Comparison of ENCODE assay signal across 8 cellular contexts in the genomic region with DNA sequence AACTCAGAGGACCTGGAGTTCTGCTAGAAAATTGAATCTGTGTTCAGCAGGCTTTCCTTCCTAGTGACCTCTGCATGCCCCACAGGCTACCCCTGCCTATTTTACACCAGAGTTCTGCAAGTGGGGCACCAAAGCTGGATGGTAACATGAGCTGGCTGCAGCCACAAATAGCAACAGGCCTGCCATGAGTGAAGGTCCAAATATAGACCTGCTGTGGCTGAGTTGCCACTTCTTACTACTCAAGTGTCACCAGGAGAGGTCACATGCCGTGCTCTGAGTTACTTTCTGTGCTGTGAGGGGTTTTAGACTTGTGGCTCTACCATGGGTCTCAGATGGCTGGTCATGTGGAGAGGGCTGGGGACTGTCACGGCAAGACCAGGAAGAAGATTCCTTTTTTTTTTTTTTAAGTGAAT. TPM values are rescaled to one million over a fixed set of nuclear protein-coding genes. Genes with fewer than 3 reads are reported as not detected.
DNase-seq lines count a peak whose midpoint lies in the region; ATAC-seq lines count a peak whose summit lies in the region.

FSD2 (minus strand) TSS at position 76 of the 413 bp plus-strand sequence. CDS start 18,679 bp downstream, outside the sequence.

- no peak within 1 kb of the TSS for H3K27ac Mint-ChIP-seq in activated T-helper 17 cell treated with anti-CD3 and anti-CD28 coated beads, Interleukin-2, amount 50 U/mL, for 72 hours

- ATAC-seq in GM19452 (IDR thresholded peaks at IDR 0.05; ENCODE audit: unreplicated experiment) (peak; percentile 55), HG03280 (IDR thresholded peaks at IDR 0.05; ENCODE audit: unreplicated experiment) (peak; percentile 32)
- no peak for ATAC-seq in activated T-helper 17 cell treated with anti-CD3 and anti-CD28 coated beads, Interleukin-2, amount 50 U/mL, for 72 hours (replicated peaks)

- H3K9me3 Mint-ChIP-seq in activated T-helper 17 cell treated with anti-CD3 and anti-CD28 coated beads, Interleukin-2, amount 50 U/mL, for 72 hours: no peaks in the 10 kb centered on the region

- no peak within 1 kb of the TSS for H3K4me3 Mint-ChIP-seq in activated T-helper 17 cell treated with anti-CD3 and anti-CD28 coated beads, Interleukin-2, amount 50 U/mL, for 72 hours

- peaks cover 14% of the 10 kb centered on the region for H3K4me1 Mint-ChIP-seq in activated T-helper 17 cell treated with anti-CD3 and anti-CD28 coated beads, Interleukin-2, amount 50 U/mL, for 72 hours

- peak; percentile 9 for DNase-seq in DMS79 treated with DMSO at 0.1 percent for 48 hours (lab: John Stamatoyannopoulos, UW)
- DNase-seq in UCSD-AML1 (lab: John Stamatoyannopoulos, UW; ENCODE audit: unreplicated experiment): peak; percentile 53
- DNase-seq in NCI-H1930 (lab: John Stamatoyannopoulos, UW): no peak
- DNase-seq in T-helper 2 cell: no peak
- no peak for DNase-seq in NCI-H2081 treated with DMSO at 0.1 percent for 48 hours (lab: John Stamatoyannopoulos, UW)

- H3K27me3 Mint-ChIP-seq in activated T-helper 17 cell treated with anti-CD3 and anti-CD28 coated beads, Interleukin-2, amount 50 U/mL, for 72 hours: peaks cover 12% of the 10 kb centered on the region

- H3K36me3 Mint-ChIP-seq in activated T-helper 17 cell treated with anti-CD3 and anti-CD28 coated beads, Interleukin-2, amount 50 U/mL, for 72 hours (ENCODE audit: low read depth): peaks cover 8% of the 10 kb centered on the region

RNA-seq across cellular contexts. Expression of gene FSD2, which starts in this region (rescaled TPM):
- not detected for total RNA-seq in activated T-helper 17 cell treated with anti-CD3 and anti-CD28 coated beads, Interleukin-2, amount 50 U/mL, for 72 hours

Comparison
In these comparisons a context has a peak if more than half of its experiments do, and no peak if none do; other contexts are left out.
1. DNase-seq: peak in DMS79 treated with DMSO at 0.1 percent for 48 hours (single experiment) and UCSD-AML1 (single experiment); none in NCI-H1930 (0 of 2), T-helper 2 cell (0 of 5) and NCI-H2081 treated with DMSO at 0.1 percent for 48 hours (single experiment).